Comparison of ENCODE assay signal across 15 cellular contexts in genomic region chr15:35713733-35714132, GRCh38.
DNase-seq lines count a peak whose midpoint lies in the region; ATAC-seq lines count a peak whose summit lies in the region.
"Had no signal": no experiment of that assay in that cellular context is flagged by ENCODE, and none has a peak within 500 bp of the region (broad histone marks: within the 10 kb centered on the region; RNA-seq: fewer than 3 reads in every experiment).

No MANE protein-coding gene starts in this region.

- no peaks in the 10 kb centered on the region for H3K4me1 Mint-ChIP-seq in T-helper 17 cell
- H3K4me1 Mint-ChIP-seq: activated naive CD4-positive, alpha-beta T cell treated with anti-CD3 and anti-CD28 coated beads, Interleukin-2, amount 10 ng/mL, durations not matched to agents 7 days and 5 days; memory B cell had no signal

- no peak overlapping the region for H3K27ac Mint-ChIP-seq in T-helper 17 cell
- H3K27ac Mint-ChIP-seq: activated naive CD4-positive, alpha-beta T cell treated with anti-CD3 and anti-CD28 coated beads, Interleukin-2, amount 10 ng/mL, durations not matched to agents 7 days and 5 days; memory B cell had no signal

- peak; percentile 39 for DNase-seq in GM03348 (ENCODE audit: low spot score)
- peak; percentile 52 for DNase-seq in RPMI7951 (ENCODE audit: low read depth)
- peak; percentile 83 for DNase-seq in epithelial cell of prostate (ENCODE audit: low read depth, low spot score)
- DNase-seq in myocyte (ENCODE audit: low read depth): peak; percentile 30
- DNase-seq in NCI-H2029 treated with DMSO at 0.1 percent for 48 hours (lab: John Stamatoyannopoulos, UW): no peak
- DNase-seq in T-helper 17 cell: no peak
- DNase-seq: activated naive CD4-positive, alpha-beta T cell treated with anti-CD3 and anti-CD28 coated beads, Interleukin-2, amount 10 ng/mL, durations not matched to agents 7 days and 5 days; NCI-H1694 treated with DMSO at 0.1 percent for 48 hours; NCI-H526 treated with DMSO at 0.1 percent for 48 hours; spleen had no signal

- ATAC-seq in GM21515 (IDR thresholded peaks at IDR 0.05; ENCODE audit: unreplicated experiment) (no peak), HG03025 (IDR thresholded peaks at IDR 0.05; ENCODE audit: low FRiP score, unreplicated experiment) (no peak), T-helper 17 cell (no peak)
- ATAC-seq: activated CD4-positive, CD25-positive, alpha-beta regulatory T cell treated with anti-CD3 and anti-CD28 coated beads, Interleukin-2, amount 50 U/mL, for 24 hours; Panc1 had no signal

- H3K27me3 Mint-ChIP-seq in T-helper 17 cell: no peaks in the 10 kb centered on the region
- H3K27me3 Mint-ChIP-seq: activated naive CD4-positive, alpha-beta T cell treated with anti-CD3 and anti-CD28 coated beads, Interleukin-2, amount 10 ng/mL, durations not matched to agents 7 days and 5 days had no signal

- H3K9me3 ChIP-seq in T-helper 17 cell (ENCODE audit: control insufficient read depth, low read length, poor library complexity, severe bottlenecking): no peaks in the 10 kb centered on the region

- H3K36me3 Mint-ChIP-seq in T-helper 17 cell (ENCODE audit: low read depth): no peaks in the 10 kb centered on the region
- H3K36me3 Mint-ChIP-seq: activated naive CD4-positive, alpha-beta T cell treated with anti-CD3 and anti-CD28 coated beads, Interleukin-2, amount 10 ng/mL, durations not matched to agents 7 days and 5 days; memory B cell had no signal

- peak overlapping the region; percentile 39 for H3K27ac ChIP-seq in epithelial cell of prostate
- H3K27ac ChIP-seq: spleen had no signal

- H3K4me3 Mint-ChIP-seq in T-helper 17 cell: no peak overlapping the region
- H3K4me3 Mint-ChIP-seq: activated naive CD4-positive, alpha-beta T cell treated with anti-CD3 and anti-CD28 coated beads, Interleukin-2, amount 10 ng/mL, durations not matched to agents 7 days and 5 days; memory B cell had no signal

Comparison
In these comparisons a context has a peak if more than half of its experiments do, and no peak if none do; other contexts are left out.
1. DNase-seq: peak in GM03348 (single experiment), RPMI7951 (single experiment), epithelial cell of prostate (single experiment) and myocyte (single experiment); none in NCI-H2029 treated with DMSO at 0.1 percent for 48 hours (single experiment) and T-helper 17 cell (0 of 3).